Comparison of ENCODE assay signal across 21 cellular contexts in genomic region chr20:38900606-38901005, GRCh38.
"Had no signal": no experiment of that assay in that cellular context is flagged by ENCODE, and none has a peak within 500 bp of the region (broad histone marks: within the 10 kb centered on the region; RNA-seq: fewer than 3 reads in every experiment).

No MANE protein-coding gene starts in this region.

- DNase-seq: activated CD4-positive, alpha-beta memory T cell treated with anti-CD3 and anti-CD28 coated beads, Interleukin-2, amount 10 ng/mL, durations not matched to agents 7 days and 5 days; activated CD4-positive, alpha-beta T cell treated with anti-CD3 and anti-CD28 coated beads for 4 hours; activated CD4-positive, CD25-positive, alpha-beta regulatory T cell; activated naive CD4-positive, alpha-beta T cell; activated naive CD8-positive, alpha-beta T cell treated with anti-CD3 and anti-CD28 coated beads for 36 hours; cerebellar nuclear complex; cortex of kidney; immature natural killer cell; left lung; naive B cell; small intestine; stimulated activated CD4-positive, alpha-beta T cell treated with anti-CD3 and anti-CD28 coated beads, Interleukin-15, amount 100 ng/mL, for 24 hours; stimulated activated naive B cell treated with anti-CD40 and anti-IgM and Interleukin-4, amounts not matched to agents 10 μg/mL and 1 μg/mL and 100 μg/mL, for 72 hours; thyroid gland; upper lobe of right lung had no signal

- H3K4me3 Mint-ChIP-seq: activated CD4-positive, alpha-beta memory T cell treated with anti-CD3 and anti-CD28 coated beads, Interleukin-2, amount 10 ng/mL, durations not matched to agents 7 days and 5 days; activated naive CD8-positive, alpha-beta T cell treated with anti-CD3 and anti-CD28 coated beads for 36 hours; activated T-helper 1 cell treated with anti-CD3 and anti-CD28 coated beads, Interleukin-12 subunit alpha, Interleukin-12 subunit beta, Interleukin-2, Interleukin-4 antibody, amounts not matched to agents 30 ng/mL and 10 ng/mL and 1 ng/mL, durations not matched to agents 14 hours and 24 hours and 36 hours; immature natural killer cell; naive B cell; stimulated activated naive B cell treated with anti-CD40 and anti-IgM and Interleukin-4, amounts not matched to agents 10 μg/mL and 1 μg/mL and 100 μg/mL, for 72 hours; T-helper 1 cell treated with Interleukin-12 subunit alpha and Interleukin-12 subunit beta and Interleukin-4 antibody, amounts not matched to agents 30 μg/mL and 1 μg/mL, for 36 hours had no signal

- H3K9me3 Mint-ChIP-seq: immature natural killer cell had no signal

- H3K27ac ChIP-seq: breast epithelium, epithelial cell of prostate, left lung, parathyroid adenoma, thyroid gland, upper lobe of right lung had no signal

- H3K4me1 Mint-ChIP-seq: activated naive CD8-positive, alpha-beta T cell treated with anti-CD3 and anti-CD28 coated beads for 36 hours had no signal

- ATAC-seq: left lung; sciatic nerve; stimulated activated naive B cell treated with anti-CD40 and anti-IgM and Interleukin-4, amounts not matched to agents 10 μg/mL and 1 μg/mL and 100 μg/mL, for 72 hours; upper lobe of right lung had no signal

- H3K27ac Mint-ChIP-seq: activated naive CD8-positive, alpha-beta T cell treated with anti-CD3 and anti-CD28 coated beads for 36 hours; T-helper 1 cell treated with Interleukin-12 subunit alpha and Interleukin-12 subunit beta and Interleukin-4 antibody, amounts not matched to agents 30 μg/mL and 1 μg/mL, for 36 hours had no signal
